8 cellular contexts compared by ENCODE assay signal in the genomic region with DNA sequence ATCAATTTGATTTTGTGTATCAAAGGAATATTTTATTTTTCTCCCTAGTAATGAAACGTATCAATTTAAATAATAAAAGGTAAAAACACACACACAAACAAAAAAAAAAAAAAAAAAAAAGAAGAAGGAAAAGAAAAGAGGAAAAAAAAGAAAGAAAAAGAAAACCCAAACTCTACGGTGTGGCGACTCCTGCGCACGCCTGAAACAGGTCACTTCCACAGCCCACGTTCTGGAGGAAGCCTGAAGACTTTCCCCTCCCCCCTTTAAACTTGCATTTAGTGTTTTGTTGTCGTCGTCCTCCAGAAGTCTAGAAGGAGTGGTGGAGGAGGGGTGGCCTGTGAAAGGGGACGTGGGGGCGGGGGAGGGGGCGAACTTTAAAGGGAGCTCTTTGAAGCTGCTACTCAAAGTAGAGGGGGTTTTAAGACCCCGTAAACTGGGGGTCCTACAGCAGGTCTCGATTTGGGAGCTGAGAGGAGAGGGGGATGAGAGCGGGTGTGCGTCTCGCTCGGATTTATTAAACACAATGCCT. TPM values are rescaled to one million over a fixed set of nuclear protein-coding genes. Genes with fewer than 3 reads are reported as not detected.
DNase-seq lines count a peak whose midpoint lies in the region; ATAC-seq and TF ChIP-seq lines count a peak whose summit lies in the region.

No MANE protein-coding gene starts in this region.

- H3K27me3 ChIP-seq in neural cell (ENCODE audit: insufficient read depth, low read depth, low read length): peaks cover 44% of the 10 kb centered on the region

- TF ChIP-seq CTCF in OCI-LY7 (conservative IDR thresholded peaks at IDR 0.05; ENCODE audit: low read length) (no peak), neural cell (IDR thresholded peaks at IDR 0.05; ENCODE audit: poor library complexity, severe bottlenecking) (no peak)

- H3K9me3 ChIP-seq in OCI-LY7 (ENCODE audit: low read length) (no peaks in the 10 kb centered on the region), neural cell (ENCODE audit: low read length) (no peaks in the 10 kb centered on the region)

- no peak for TF ChIP-seq RAD21 in neural cell (conservative IDR thresholded peaks at IDR 0.05)

- TF ChIP-seq EP300 in neural cell (conservative IDR thresholded peaks at IDR 0.05; ENCODE audit: poor library complexity, severe bottlenecking): no peak

- no peak overlapping the region for H2AFZ ChIP-seq in OCI-LY7 (ENCODE audit: low read length)
- no peak overlapping the region for H2AFZ ChIP-seq in neural cell (ENCODE audit: low read depth, low read length)

- H4K20me1 ChIP-seq in OCI-LY7 (ENCODE audit: insufficient read depth, low read length) (peaks cover 6% of the 10 kb centered on the region), neural cell (ENCODE audit: insufficient read depth) (no peaks in the 10 kb centered on the region)

- peak overlapping the region; percentile 29 for H3K9ac ChIP-seq in neural cell (ENCODE audit: low read length)

- peaks cover 2% of the 10 kb centered on the region; the same call in 1 of the 2 replicates for H3K36me3 ChIP-seq in OCI-LY7 (ENCODE audit: insufficient read depth, low read length)
- no peaks in the 10 kb centered on the region for H3K36me3 ChIP-seq in neural cell (ENCODE audit: insufficient read depth, low read length)

- DNase-seq in NCI-H146 (lab: John Stamatoyannopoulos, UW): peak; percentile 39
- no peak for DNase-seq in NCI-H146 treated with DMSO at 0.1 percent for 48 hours (lab: John Stamatoyannopoulos, UW; ENCODE audit: unreplicated experiment)
- peak; percentile 36 for DNase-seq in OCI-LY7 (ENCODE audit: low spot score)
- peak; percentile 23 for DNase-seq in cerebellar cortex (ENCODE audit: low spot score)
- DNase-seq in effector CD4-positive, alpha-beta T cell: no peak
- DNase-seq in D341Med (ENCODE audit: low spot score): no peak

- intact Hi-C loops in OCI-LY7 (cut with micrococcal nuclease; ENCODE audit: unreplicated experiment): loop anchor here (1.0 to 10.0 kb wide), 7 partner anchors 63 to 648 kb away; a partner anchor contains a TSS

- H3K4me3 ChIP-seq in OCI-LY7 (ENCODE audit: low read depth, low read length, poor library complexity, severe bottlenecking) (peak overlapping the region; percentile 33), neural cell (ENCODE audit: low read length) (peak overlapping the region; percentile 92)

- POLR2A ChIA-PET in OCI-LY7 (lab: Charles Lee): interaction anchor here (0.7 kb wide), 2 partner anchors 388 to 561 kb away, joined by 4 read pairs; no protein-coding TSS in a partner anchor

- CTCF ChIA-PET in OCI-LY7 (lab: Charles Lee; ENCODE audit: unreplicated experiment): interaction anchor here (0.6 to 1.3 kb wide), 2 partner anchors 43 to 120 kb away, joined by 5 read pairs; no protein-coding TSS in a partner anchor

- ATAC-seq in activated CD4-positive, CD25-positive, alpha-beta regulatory T cell treated with anti-CD3 and anti-CD28 coated beads, Interleukin-2, amount 50 U/mL, for 24 hours: no peak

- H3K27ac ChIP-seq in OCI-LY7 (ENCODE audit: low read depth, low read length, poor library complexity, severe bottlenecking) (no peak overlapping the region), neural cell (ENCODE audit: low read length) (no peak overlapping the region)

- no TSS peak for BruUV-seq in OCI-LY7 (replicated peaks; lab: Mats Ljungman, UMichigan)

- H3K9me2 ChIP-seq in OCI-LY7 (ENCODE audit: insufficient read depth, low read length) (no peaks in the 10 kb centered on the region), neural cell (ENCODE audit: insufficient read depth, low read length) (no peaks in the 10 kb centered on the region)

- H3F3A ChIP-seq in neural cell (ENCODE audit: insufficient read depth, low read length, poor library complexity, severe bottlenecking): peaks cover 5% of the 10 kb centered on the region

- peak overlapping the region; percentile 64 for H3K4me2 ChIP-seq in OCI-LY7 (ENCODE audit: low read length)
- H3K4me2 ChIP-seq in neural cell (ENCODE audit: low read length): peak overlapping the region; percentile 36

- H3K4me1 ChIP-seq in OCI-LY7 (ENCODE audit: insufficient read depth, low read length, poor library complexity, severe bottlenecking): peaks cover 66% of the 10 kb centered on the region

- H3K79me2 ChIP-seq in OCI-LY7 (ENCODE audit: insufficient read depth, low read depth, low read length) (peaks cover 15% of the 10 kb centered on the region; the same call in 1 of the 2 replicates), neural cell (replicated peaks; ENCODE audit: insufficient read depth, low read length) (peaks cover 24% of the 10 kb centered on the region)

TF ChIP-seq in neural cell, 6 proteins besides CTCF, POLR2A, EP300 and RAD21:
- TF ChIP-seq SMC3 (conservative IDR thresholded peaks at IDR 0.05; ENCODE audit: poor library complexity) (no peak), EZH2 (IDR thresholded peaks at IDR 0.05; ENCODE audit: borderline replicate concordance, insufficient read depth, low read length, poor library complexity, severe bottlenecking) (no peak), MXI1 (conservative IDR thresholded peaks at IDR 0.05; ENCODE audit: poor library complexity, severe bottlenecking) (no peak), POLR2AphosphoS5 (IDR thresholded peaks at IDR 0.05) (no peak)
- TF ChIP-seq, protein P1, sequence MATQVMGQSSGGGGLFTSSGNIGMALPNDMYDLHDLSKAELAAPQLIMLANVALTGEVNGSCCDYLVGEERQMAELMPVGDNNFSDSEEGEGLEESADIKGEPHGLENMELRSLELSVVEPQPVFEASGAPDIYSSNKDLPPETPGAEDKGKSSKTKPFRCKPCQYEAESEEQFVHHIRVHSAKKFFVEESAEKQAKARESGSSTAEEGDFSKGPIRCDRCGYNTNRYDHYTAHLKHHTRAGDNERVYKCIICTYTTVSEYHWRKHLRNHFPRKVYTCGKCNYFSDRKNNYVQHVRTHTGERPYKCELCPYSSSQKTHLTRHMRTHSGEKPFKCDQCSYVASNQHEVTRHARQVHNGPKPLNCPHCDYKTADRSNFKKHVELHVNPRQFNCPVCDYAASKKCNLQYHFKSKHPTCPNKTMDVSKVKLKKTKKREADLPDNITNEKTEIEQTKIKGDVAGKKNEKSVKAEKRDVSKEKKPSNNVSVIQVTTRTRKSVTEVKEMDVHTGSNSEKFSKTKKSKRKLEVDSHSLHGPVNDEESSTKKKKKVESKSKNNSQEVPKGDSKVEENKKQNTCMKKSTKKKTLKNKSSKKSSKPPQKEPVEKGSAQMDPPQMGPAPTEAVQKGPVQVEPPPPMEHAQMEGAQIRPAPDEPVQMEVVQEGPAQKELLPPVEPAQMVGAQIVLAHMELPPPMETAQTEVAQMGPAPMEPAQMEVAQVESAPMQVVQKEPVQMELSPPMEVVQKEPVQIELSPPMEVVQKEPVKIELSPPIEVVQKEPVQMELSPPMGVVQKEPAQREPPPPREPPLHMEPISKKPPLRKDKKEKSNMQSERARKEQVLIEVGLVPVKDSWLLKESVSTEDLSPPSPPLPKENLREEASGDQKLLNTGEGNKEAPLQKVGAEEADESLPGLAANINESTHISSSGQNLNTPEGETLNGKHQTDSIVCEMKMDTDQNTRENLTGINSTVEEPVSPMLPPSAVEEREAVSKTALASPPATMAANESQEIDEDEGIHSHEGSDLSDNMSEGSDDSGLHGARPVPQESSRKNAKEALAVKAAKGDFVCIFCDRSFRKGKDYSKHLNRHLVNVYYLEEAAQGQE (IDR thresholded peaks at IDR 0.05; ENCODE audit: borderline replicate concordance): no peak

RNA-seq across cellular contexts. Expression of a gene that starts 2.3 kb away (rescaled TPM):
- total RNA-seq in OCI-LY7 (2014; rRNA removed; shearing (Covaris generic)): 19.7 and 37.9 TPM in 2 replicates
- 31.9 and 35.7 TPM in 2 replicates for total RNA-seq in OCI-LY7 (2022)
- polyA plus RNA-seq in neural cell: 22.8 and 27.6 TPM in 2 replicates
- polyA minus RNA-seq in neural cell: 19.8 and 23.6 TPM in 2 replicates

Comparison
In these comparisons a context has a peak if more than half of its experiments do, and no peak if none do; other contexts are left out.
1. DNase-seq: peak in NCI-H146 (single experiment), OCI-LY7 (single experiment) and cerebellar cortex (single experiment); none in NCI-H146 treated with DMSO at 0.1 percent for 48 hours (single experiment), effector CD4-positive, alpha-beta T cell (single experiment) and D341Med (single experiment).